15 cellular contexts compared by ENCODE assay signal in genomic region chr7:28618383-28618782, GRCh38.
A peak's percentile ranks its signal among the peaks of the same experiment; 100 is the strongest.
DNase-seq lines count a peak whose midpoint lies in the region; ATAC-seq and TF ChIP-seq lines count a peak whose summit lies in the region.
"Had no signal": no experiment of that assay in that cellular context is flagged by ENCODE, and none has a peak within 500 bp of the region (broad histone marks: within the 10 kb centered on the region; RNA-seq: fewer than 3 reads in every experiment).

No MANE protein-coding gene starts in this region.

- H4K20me1 ChIP-seq in BLaER1 (no peaks in the 10 kb centered on the region), neural cell (ENCODE audit: insufficient read depth) (no peaks in the 10 kb centered on the region)

- H3K36me3 ChIP-seq in BLaER1 (no peaks in the 10 kb centered on the region), neural cell (ENCODE audit: insufficient read depth, low read length) (no peaks in the 10 kb centered on the region)

- no peaks in the 10 kb centered on the region for H3K79me2 ChIP-seq in neural cell (replicated peaks; ENCODE audit: insufficient read depth, low read length)

- no peak for ATAC-seq in WTC11
- ATAC-seq: T-helper 17 cell had no signal

- peaks cover 39% of the 10 kb centered on the region for H3K4me1 ChIP-seq in BLaER1

- H3K4me3 Mint-ChIP-seq in WTC11: no peak overlapping the region
- H3K4me3 Mint-ChIP-seq: T-helper 17 cell had no signal

- H3K27ac ChIP-seq in BLaER1 (no peak overlapping the region), neural cell (ENCODE audit: low read length) (peak overlapping the region; percentile 32)
- H3K27ac ChIP-seq: GM23248 had no signal

- no peaks in the 10 kb centered on the region for H3F3A ChIP-seq in neural cell (ENCODE audit: insufficient read depth, low read length, poor library complexity, severe bottlenecking)

- H3K27ac Mint-ChIP-seq in WTC11: no peak overlapping the region
- H3K27ac Mint-ChIP-seq: T-helper 17 cell had no signal

- H3K4me3 ChIP-seq in BLaER1 (no peak overlapping the region), neural cell (ENCODE audit: low read length) (no peak overlapping the region)
- H3K4me3 ChIP-seq: GM23248 had no signal

- H3K4me2 ChIP-seq in BLaER1: peak overlapping the region; percentile 27
- H3K4me2 ChIP-seq in neural cell (ENCODE audit: low read length): no peak overlapping the region

- no peak for TF ChIP-seq EP300 in neural cell (conservative IDR thresholded peaks at IDR 0.05; ENCODE audit: poor library complexity, severe bottlenecking)

- H3K9me3 Mint-ChIP-seq in WTC11: no peaks in the 10 kb centered on the region

- H3K9ac ChIP-seq in BLaER1 (no peak overlapping the region), neural cell (ENCODE audit: low read length) (no peak overlapping the region)
- H3K9ac ChIP-seq: GM23248 had no signal

- no peaks in the 10 kb centered on the region for H3K36me3 Mint-ChIP-seq in WTC11

- peak; percentile 47 for DNase-seq in DMS 273 treated with DMSO at 0.1 percent for 48 hours (lab: John Stamatoyannopoulos, UW)
- DNase-seq in SK-N-DZ (ENCODE audit: low spot score): peak; percentile 82
- DNase-seq in WTC11 (ENCODE audit: low spot score): no peak
- DNase-seq in NCI-H774 (lab: John Stamatoyannopoulos, UW): no peak
- no peak for DNase-seq in stimulated activated CD4-positive, alpha-beta T cell treated with anti-CD3 and anti-CD28 coated beads, Interleukin-4, amount 100 ng/mL, for 1 hour
- DNase-seq: C1 segment of cervical spinal cord, DMS79 treated with DMSO at 0.1 percent for 48 hours, GM23248, KG1, NCI-H1105, NCI-H2029, NCI-H524, T-helper 17 cell had no signal

- POLR2A ChIA-PET in WTC11 (lab: Charles Lee): no interaction called here

- H3K27me3 ChIP-seq in BLaER1 (no peaks in the 10 kb centered on the region), neural cell (ENCODE audit: insufficient read depth, low read depth, low read length) (no peaks in the 10 kb centered on the region)

- CTCF ChIA-PET in WTC11 (lab: Charles Lee): interaction anchor here (2.1 kb wide), 1 partner anchor 9 kb away, joined by 10 read pairs; no protein-coding TSS in a partner anchor

- H3K4me1 Mint-ChIP-seq in WTC11: no peaks in the 10 kb centered on the region
- H3K4me1 Mint-ChIP-seq: T-helper 17 cell had no signal

- 0 out of 2 replicates have a peak, but pooled peaks cover 5% of the 10 kb centered on the region for H3K9me3 ChIP-seq in BLaER1
- no peaks in the 10 kb centered on the region for H3K9me3 ChIP-seq in neural cell (ENCODE audit: low read length)

- TF ChIP-seq CTCF in neural cell (IDR thresholded peaks at IDR 0.05; ENCODE audit: poor library complexity, severe bottlenecking) (no peak), WTC11 (IDR thresholded peaks at IDR 0.05) (no peak)

- TF ChIP-seq RAD21 in neural cell (conservative IDR thresholded peaks at IDR 0.05): no peak

- H3K27me3 Mint-ChIP-seq in WTC11 (ENCODE audit: low read depth): no peaks in the 10 kb centered on the region

- H3K9me2 ChIP-seq in neural cell (ENCODE audit: insufficient read depth, low read length): no peaks in the 10 kb centered on the region

- H2AFZ ChIP-seq in neural cell (ENCODE audit: low read depth, low read length): no peak overlapping the region
- H2AFZ ChIP-seq: GM23248 had no signal

TF ChIP-seq in neural cell, 6 proteins besides CTCF, POLR2A, EP300 and RAD21:
- TF ChIP-seq EZH2 (IDR thresholded peaks at IDR 0.05; ENCODE audit: borderline replicate concordance, insufficient read depth, low read length, poor library complexity, severe bottlenecking): no peak
- no peak for TF ChIP-seq SMC3 (conservative IDR thresholded peaks at IDR 0.05; ENCODE audit: poor library complexity)
- TF ChIP-seq REST (IDR thresholded peaks at IDR 0.05; ENCODE audit: borderline replicate concordance): no peak
- no peak for TF ChIP-seq POLR2AphosphoS5 (IDR thresholded peaks at IDR 0.05)
- no peak for TF ChIP-seq TAF1 (IDR thresholded peaks at IDR 0.05; ENCODE audit: low read depth)
- TF ChIP-seq MXI1 (conservative IDR thresholded peaks at IDR 0.05; ENCODE audit: poor library complexity, severe bottlenecking): no peak

TF ChIP-seq in WTC11, 78 proteins besides CTCF, POLR2A, EP300 and RAD21:
- TF ChIP-seq TEAD4 (CRISPR knock-in tag; IDR thresholded peaks at IDR 0.05): no peak
- TF ChIP-seq TEAD1 (CRISPR knock-in tag; IDR thresholded peaks at IDR 0.05): no peak
- no peak for TF ChIP-seq ATF6 (CRISPR knock-in tag; IDR thresholded peaks at IDR 0.05)
- TF ChIP-seq SMAD3 (CRISPR knock-in tag; IDR thresholded peaks at IDR 0.05; ENCODE audit: borderline replicate concordance): no peak
- no peak for TF ChIP-seq CREM (CRISPR knock-in tag; IDR thresholded peaks at IDR 0.05)
- TF ChIP-seq NFE2L1 (CRISPR knock-in tag; IDR thresholded peaks at IDR 0.05): no peak

Comparison
In these comparisons a context has a peak if more than half of its experiments do, and no peak if none do; other contexts are left out.
1. DNase-seq: peak in DMS 273 treated with DMSO at 0.1 percent for 48 hours (single experiment) and SK-N-DZ (single experiment); none in WTC11 (single experiment), NCI-H774 (single experiment) and stimulated activated CD4-positive, alpha-beta T cell treated with anti-CD3 and anti-CD28 coated beads, Interleukin-4, amount 100 ng/mL, for 1 hour (single experiment).